Comparison of ENCODE assay signal across 22 cellular contexts in genomic region chr4:112968456-112969159, GRCh38.
DNase-seq lines count a peak whose midpoint lies in the region; ATAC-seq and TF ChIP-seq lines count a peak whose summit lies in the region.
"Had no signal": no experiment of that assay in that cellular context is flagged by ENCODE, and none has a peak within 500 bp of the region (broad histone marks: within the 10 kb centered on the region; RNA-seq: fewer than 3 reads in every experiment).

No MANE protein-coding gene starts in this region.

- TF ChIP-seq CTCF in AG10803 (conservative IDR thresholded peaks at IDR 0.05; ENCODE audit: low read length) = no peak
- no peak for TF ChIP-seq CTCF in brain microvascular endothelial cell (IDR thresholded peaks at IDR 0.05; ENCODE audit: low read depth, low read length, missing control alignments)
- TF ChIP-seq CTCF in omental fat pad (IDR thresholded peaks at IDR 0.05) = no peak

- H3K27me3 ChIP-seq in brain microvascular endothelial cell (replicated peaks) = no peaks in the 10 kb centered on the region

- peak overlapping the region; percentile 30 for H3K27ac ChIP-seq in brain microvascular endothelial cell
- H3K27ac ChIP-seq: A549, C4-2B, coronary artery had no signal

- in situ Hi-C loops in brain microvascular endothelial cell (cut with HindIII; ENCODE audit: low pct_ligation_motif_present, low sequenced_read_pairs) = no loop called here

- H3K36me3 ChIP-seq in brain microvascular endothelial cell (replicated peaks) = no peaks in the 10 kb centered on the region

- DNase-seq in AG10803 (ENCODE audit: low read depth) = peak; percentile 17
- peak; percentile 17 for DNase-seq in M059J (ENCODE audit: low read depth)
- DNase-seq in brain microvascular endothelial cell = peak; percentile 10
- peak; percentile 29 for DNase-seq in kidney tubule cell (ENCODE audit: low spot score)
- DNase-seq in ureter (ENCODE audit: low spot score) = no peak
- DNase-seq in stimulated activated naive CD4-positive, alpha-beta T cell treated with Interleukin-2 at 50 U/mL for 16 hours (lab: John Stamatoyannopoulos, UW) = no peak
- no peak for DNase-seq in omental fat pad (ENCODE audit: low spot score)
- DNase-seq: activated CD4-positive, alpha-beta T cell treated with anti-CD3 and anti-CD28 coated beads for 1 hour; kidney; NCI-H1930; NCI-H2227 treated with DMSO at 0.1 percent for 48 hours; NCI-H774; occipital lobe; right cardiac atrium; substantia nigra had no signal

- no peak overlapping the region for H3K4me3 ChIP-seq in AG10803 (ENCODE audit: low read length)
- H3K4me3 ChIP-seq in brain microvascular endothelial cell (ENCODE audit: low read depth, low read length) = no peak overlapping the region
- H3K4me3 ChIP-seq: A549, coronary artery, lung had no signal

- ATAC-seq in GM18517 (IDR thresholded peaks at IDR 0.05; ENCODE audit: unreplicated experiment) (no peak), omental fat pad (ENCODE audit: low FRiP score) (no peak)
- ATAC-seq: A549; activated naive CD4-positive, alpha-beta T cell treated with anti-CD3 and anti-CD28 coated beads, Interleukin-2, amount 50 U/mL, for 72 hours; Panc1; right cardiac atrium had no signal

Comparison
In these comparisons a context has a peak if more than half of its experiments do, and no peak if none do; other contexts are left out.
1. DNase-seq: peak in AG10803 (single experiment), M059J (single experiment), brain microvascular endothelial cell (single experiment) and kidney tubule cell (single experiment); none in ureter (single experiment), stimulated activated naive CD4-positive, alpha-beta T cell treated with Interleukin-2 at 50 U/mL for 16 hours (single experiment) and omental fat pad (single experiment).